ENCODE assay signal across 26 cellular contexts in the genomic region with DNA sequence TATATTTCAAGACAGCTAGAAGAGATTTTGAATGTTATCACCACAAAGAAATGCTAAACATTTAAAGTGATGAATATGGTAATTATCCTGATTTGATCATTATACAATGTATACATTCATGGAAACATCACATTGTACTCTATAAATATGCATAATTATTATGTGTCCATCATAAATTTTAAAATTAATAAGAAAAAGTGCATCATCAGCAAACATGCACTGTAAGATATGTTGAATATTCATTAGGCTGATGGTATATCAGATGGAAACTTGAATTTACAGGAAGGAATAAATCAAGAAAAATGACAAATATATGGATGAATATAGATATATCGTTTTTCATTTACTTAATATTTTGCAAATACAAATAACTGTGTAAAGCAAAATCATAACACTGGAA.
"Had no signal": no experiment of that assay in that cellular context is flagged by ENCODE, and none has a peak within 500 bp of the region (broad histone marks: within the 10 kb centered on the region; RNA-seq: fewer than 3 reads in every experiment).

No MANE protein-coding gene starts in this region.

- H3K27ac Mint-ChIP-seq: dendritic cell treated with granulocyte-macrophage colony-stimulating factor and Interleukin-4, amounts not matched to agents 40 ng/mL and 50 ng/mL, for 4 days; effector memory CD8-positive, alpha-beta T cell; endodermal cell; mesothelial cell of epicardium had no signal

- H3K36me3 ChIP-seq: colonic mucosa, esophagus squamous epithelium, gastrocnemius medialis, heart right ventricle, left lung, lower lobe of right lung had no signal

- H3K9me3 Mint-ChIP-seq: endodermal cell had no signal

- H3K27me3 ChIP-seq: colonic mucosa, gastrocnemius medialis, heart right ventricle, left lung had no signal

- H3K27me3 Mint-ChIP-seq: dendritic cell treated with granulocyte-macrophage colony-stimulating factor and Interleukin-4, amounts not matched to agents 40 ng/mL and 50 ng/mL, for 4 days; effector memory CD8-positive, alpha-beta T cell had no signal

- DNase-seq: colonic mucosa; cortex of kidney; effector CD8-positive, alpha-beta T cell; effector memory CD8-positive, alpha-beta T cell; endodermal cell; erythroblast; esophagus squamous epithelium; foreskin fibroblast; foreskin melanocyte; gastrocnemius medialis; glutamatergic neuron; head of caudate nucleus; heart right ventricle; hippocampal formation; left cardiac atrium; left lung; left ventricle myocardium superior; lower lobe of right lung; mesenchymal stem cell had no signal

- H3K36me3 Mint-ChIP-seq: mesothelial cell of epicardium had no signal

- H3K4me3 ChIP-seq: colonic mucosa, esophagus squamous epithelium, gastrocnemius medialis, heart right ventricle, left lung, lower lobe of right lung had no signal

- H3K4me1 Mint-ChIP-seq: endodermal cell, mesothelial cell of epicardium had no signal

- H3K27ac ChIP-seq: colonic mucosa, epithelial cell of prostate, esophagus squamous epithelium, gastrocnemius medialis, heart right ventricle, left lung, lower lobe of right lung had no signal

- ATAC-seq: effector memory CD8-positive, alpha-beta T cell; esophagus mucosa; gastrocnemius medialis; heart right ventricle; left cardiac atrium; left lung; left ventricle myocardium superior; lower lobe of right lung had no signal

- H3K4me3 Mint-ChIP-seq: dendritic cell treated with granulocyte-macrophage colony-stimulating factor and Interleukin-4, amounts not matched to agents 40 ng/mL and 50 ng/mL, for 4 days; effector memory CD8-positive, alpha-beta T cell; endodermal cell; mesothelial cell of epicardium had no signal

- FAIRE-seq: endometrium, islet of Langerhans, keratinocyte had no signal

- H3K9me3 ChIP-seq: colonic mucosa, gastrocnemius medialis, lower lobe of right lung had no signal

- H3K4me1 ChIP-seq: colonic mucosa, esophagus squamous epithelium, gastrocnemius medialis, heart right ventricle, left lung, lower lobe of right lung had no signal
